8 cellular contexts compared by ENCODE assay signal in the genomic region with DNA sequence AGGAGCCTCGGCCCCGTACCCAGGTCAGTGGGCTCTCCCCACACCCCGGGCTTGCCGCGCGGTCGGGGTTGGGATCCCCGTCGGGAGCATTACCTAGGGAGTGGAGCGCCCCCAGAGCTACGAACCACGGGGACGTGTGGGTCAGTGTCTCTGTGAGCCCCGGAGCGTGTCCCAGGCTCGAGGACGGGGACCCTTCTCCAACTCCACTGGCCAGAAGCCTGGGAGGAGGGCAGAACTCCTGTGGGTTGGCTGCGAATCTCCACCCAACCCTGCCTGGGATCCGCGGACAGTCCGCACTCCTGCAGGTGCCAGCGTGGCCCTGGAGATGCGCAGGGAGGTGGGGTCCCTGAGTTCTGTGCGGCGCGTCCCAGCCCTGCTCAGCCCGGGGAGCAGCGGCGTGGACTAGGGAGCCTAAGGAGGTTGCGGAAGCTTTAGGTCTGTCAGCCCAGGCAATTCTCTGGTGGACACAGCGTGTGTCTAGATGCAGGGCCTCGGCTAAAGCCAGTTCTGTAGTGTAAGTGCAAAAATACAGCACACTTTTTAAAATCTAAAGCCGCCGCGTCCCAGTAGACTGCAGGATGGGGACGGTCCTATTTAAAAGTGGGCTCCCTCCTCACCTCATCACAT. TPM values are rescaled to one million over a fixed set of nuclear protein-coding genes. Genes with fewer than 3 reads are reported as not detected.
A peak's percentile ranks its signal among the peaks of the same experiment; 100 is the strongest.
DNase-seq lines count a peak whose midpoint lies in the region; ATAC-seq and TF ChIP-seq lines count a peak whose summit lies in the region.

No MANE protein-coding gene starts in this region.

- peak overlapping the region; percentile 90 for H2AFZ ChIP-seq in parathyroid adenoma

- no peaks in the 10 kb centered on the region for H3K79me2 ChIP-seq in parathyroid adenoma

- no peaks in the 10 kb centered on the region for H3K9me3 ChIP-seq in parathyroid adenoma (ENCODE audit: control insufficient read depth, low read length)

- H3K27ac ChIP-seq in parathyroid adenoma = peak overlapping the region; percentile 98

- H3K27me3 Mint-ChIP-seq in activated T-helper 2 cell treated with anti-CD3 and anti-CD28 coated beads, Interferon-gamma antibody, Interleukin-2, Interleukin-4, amounts not matched to agents 10 μg/mL and 5 μg/mL and 100 μg/mL, durations not matched to agents 14 hours and 24 hours and 36 hours (ENCODE audit: low read depth) = peaks cover 30% of the 10 kb centered on the region

- H3K27ac Mint-ChIP-seq in activated T-helper 2 cell treated with anti-CD3 and anti-CD28 coated beads, Interferon-gamma antibody, Interleukin-2, Interleukin-4, amounts not matched to agents 10 μg/mL and 5 μg/mL and 100 μg/mL, durations not matched to agents 14 hours and 24 hours and 36 hours = no peak overlapping the region

- peaks cover 10% of the 10 kb centered on the region for H3K4me1 Mint-ChIP-seq in activated T-helper 2 cell treated with anti-CD3 and anti-CD28 coated beads, Interferon-gamma antibody, Interleukin-2, Interleukin-4, amounts not matched to agents 10 μg/mL and 5 μg/mL and 100 μg/mL, durations not matched to agents 14 hours and 24 hours and 36 hours (ENCODE audit: low read depth)

- TF ChIP-seq CTCF in parathyroid adenoma (IDR thresholded peaks at IDR 0.05) = no peak
- no peak for TF ChIP-seq CTCF in GM13976 (IDR thresholded peaks at IDR 0.05; ENCODE audit: borderline replicate concordance, control extremely low read depth, extremely low read depth, insufficient read depth, missing control alignments)

- intact Hi-C loops in activated T-helper 2 cell treated with anti-CD3 and anti-CD28 coated beads, Interferon-gamma antibody, Interleukin-2, Interleukin-4, amounts not matched to agents 10 μg/mL and 5 μg/mL and 100 μg/mL, durations not matched to agents 14 hours and 24 hours and 36 hours (cut with micrococcal nuclease) = loop anchor here (10.0 kb wide), 1 partner anchor 471 kb away; a partner anchor contains a TSS
- intact Hi-C loops in head of caudate nucleus (cut with DNase I) = loop anchor here (5.0 kb wide), 2 partner anchors 138 to 153 kb away; no protein-coding TSS in a partner anchor

- H3K4me3 ChIP-seq in parathyroid adenoma (ENCODE audit: low read depth, low read length) = peak overlapping the region; percentile 68

- H3K9ac ChIP-seq in parathyroid adenoma = peak overlapping the region; percentile 46

- H3K4me3 Mint-ChIP-seq in activated T-helper 2 cell treated with anti-CD3 and anti-CD28 coated beads, Interferon-gamma antibody, Interleukin-2, Interleukin-4, amounts not matched to agents 10 μg/mL and 5 μg/mL and 100 μg/mL, durations not matched to agents 14 hours and 24 hours and 36 hours (ENCODE audit: low read depth) = peak overlapping the region; percentile 71

- in situ Hi-C loops in GM13976 (cut with MboI; ENCODE audit: low sequenced_read_pairs, unreplicated experiment) = loop anchor here (25.0 kb wide), 1 partner anchor 473 kb away; a partner anchor contains a TSS

- peak; percentile 43 for DNase-seq in activated T-cell treated with anti-CD3 and anti-CD28 coated beads, Interleukin-2, amount 50 U/mL, for 1 hour
- DNase-seq in activated T-cell treated with anti-CD3 and anti-CD28 coated beads, Interleukin-2, amount 50 U/mL, for 48 hours = no peak
- DNase-seq in activated T-helper 2 cell treated with anti-CD3 and anti-CD28 coated beads, Interferon-gamma antibody, Interleukin-2, Interleukin-4, amounts not matched to agents 10 μg/mL and 5 μg/mL and 100 μg/mL, durations not matched to agents 14 hours and 24 hours and 36 hours (ENCODE audit: low spot score) = no peak
- DNase-seq in head of caudate nucleus (peak in 28 of 42 donors; percentile 12 to 68 (median 34)), GM13976 (ENCODE audit: low spot score) (no peak)

- H3K36me3 ChIP-seq in parathyroid adenoma (ENCODE audit: control insufficient read depth, insufficient read depth, low read length) = no peaks in the 10 kb centered on the region

- ATAC-seq in HG03135 (IDR thresholded peaks at IDR 0.05; ENCODE audit: unreplicated experiment) (peak; percentile 5), HG02970 (IDR thresholded peaks at IDR 0.05; ENCODE audit: low FRiP score, unreplicated experiment) (no peak)

- peaks cover 18% of the 10 kb centered on the region for H3K4me1 ChIP-seq in parathyroid adenoma

- no peaks in the 10 kb centered on the region for H3K9me3 Mint-ChIP-seq in activated T-helper 2 cell treated with anti-CD3 and anti-CD28 coated beads, Interferon-gamma antibody, Interleukin-2, Interleukin-4, amounts not matched to agents 10 μg/mL and 5 μg/mL and 100 μg/mL, durations not matched to agents 14 hours and 24 hours and 36 hours

- no peaks in the 10 kb centered on the region for H3K27me3 ChIP-seq in parathyroid adenoma (ENCODE audit: control insufficient read depth, insufficient read depth, low read length)

- peak overlapping the region; percentile 97 for H3K4me2 ChIP-seq in parathyroid adenoma (ENCODE audit: low read length)

- H3K36me3 Mint-ChIP-seq in activated T-helper 2 cell treated with anti-CD3 and anti-CD28 coated beads, Interferon-gamma antibody, Interleukin-2, Interleukin-4, amounts not matched to agents 10 μg/mL and 5 μg/mL and 100 μg/mL, durations not matched to agents 14 hours and 24 hours and 36 hours (ENCODE audit: low read depth) = no peaks in the 10 kb centered on the region

RNA-seq across cellular contexts. Expression of a gene that starts 0.4 kb away (rescaled TPM):
- 1.1 and 2.1 TPM in 2 replicates for total RNA-seq in activated T-helper 2 cell treated with anti-CD3 and anti-CD28 coated beads, Interferon-gamma antibody, Interleukin-2, Interleukin-4, amounts not matched to agents 10 μg/mL and 5 μg/mL and 100 μg/mL, durations not matched to agents 14 hours and 24 hours and 36 hours

RNA-seq across cellular contexts. Expression of a gene that starts 28.9 kb away (rescaled TPM):
- total RNA-seq in activated T-helper 2 cell treated with anti-CD3 and anti-CD28 coated beads, Interferon-gamma antibody, Interleukin-2, Interleukin-4, amounts not matched to agents 10 μg/mL and 5 μg/mL and 100 μg/mL, durations not matched to agents 14 hours and 24 hours and 36 hours = not detected in 2 replicates

Comparison
In these comparisons a context has a peak if more than half of its experiments do, and no peak if none do; other contexts are left out.
1. DNase-seq: peak in activated T-cell treated with anti-CD3 and anti-CD28 coated beads, Interleukin-2, amount 50 U/mL, for 1 hour (single experiment) and head of caudate nucleus (28 of 42); none in activated T-cell treated with anti-CD3 and anti-CD28 coated beads, Interleukin-2, amount 50 U/mL, for 48 hours (0 of 2), activated T-helper 2 cell treated with anti-CD3 and anti-CD28 coated beads, Interferon-gamma antibody, Interleukin-2, Interleukin-4, amounts not matched to agents 10 μg/mL and 5 μg/mL and 100 μg/mL, durations not matched to agents 14 hours and 24 hours and 36 hours (single experiment) and GM13976 (single experiment).